In genomic region chr2:38792751-38793150, GRCh38 we compare ENCODE assay signal across 27 cellular contexts.
"Had no signal": no experiment of that assay in that cellular context is flagged by ENCODE, and none has a peak within 500 bp of the region (broad histone marks: within the 10 kb centered on the region; RNA-seq: fewer than 3 reads in every experiment).

No MANE protein-coding gene starts in this region.

- DNase-seq: naive thymus-derived CD4-positive, alpha-beta T cell; natural killer cell; occipital lobe; ovary; psoas muscle; right cardiac atrium; stimulated activated CD4-positive, alpha-beta T cell treated with anti-CD3 and anti-CD28 coated beads, Interleukin-15, amount 100 ng/mL, for 24 hours; stimulated activated CD4-positive, alpha-beta T cell treated with anti-CD3 and anti-CD28 coated beads, Interleukin-2, amount 100 ng/mL, for 24 hours; stimulated activated CD4-positive, alpha-beta T cell treated with anti-CD3 and anti-CD28 coated beads, Interleukin-2, amount 100 ng/mL, for 48 hours; stimulated activated CD4-positive, alpha-beta T cell treated with anti-CD3 and anti-CD28 coated beads, Interleukin-4, amount 100 ng/mL, for 24 hours; stimulated activated naive B cell treated with anti-CD40 and anti-IgM and Interleukin-4, amounts not matched to agents 10 μg/mL and 1 μg/mL and 100 μg/mL, for 72 hours; stimulated activated naive CD4-positive, alpha-beta T cell treated with Interleukin-2 at 50 U/mL for 16 hours; stomach; thyroid gland; upper lobe of right lung; uterus had no signal

- H3K9me3 Mint-ChIP-seq: naive thymus-derived CD4-positive, alpha-beta T cell; natural killer cell; nephron; neural progenitor cell; stimulated activated effector memory CD8-positive, alpha-beta T cell treated with anti-CD3 and anti-CD28 coated beads, Interleukin-12 subunit alpha, Interleukin-12 subunit beta, amount 100 ng/mL, for 72 hours; stimulated activated naive B cell treated with anti-CD40 and anti-IgM and Interleukin-4, amounts not matched to agents 10 μg/mL and 1 μg/mL and 100 μg/mL, for 72 hours; stimulated activated naive CD8-positive, alpha-beta T cell treated with anti-CD3 and anti-CD28 coated beads, Interleukin-15, Interleukin-2, amounts not matched to agents 100 ng/mL and 50 ng/mL, for 24 hours; type B pancreatic cell had no signal

- H3K4me1 ChIP-seq: parathyroid adenoma, psoas muscle, thyroid gland, tibial nerve, upper lobe of right lung, uterus had no signal

- H2AFZ ChIP-seq: neural progenitor cell, parathyroid adenoma had no signal

- H3K27ac Mint-ChIP-seq: naive thymus-derived CD4-positive, alpha-beta T cell; natural killer cell; neural progenitor cell; progenitor cell of endocrine pancreas; stimulated activated effector memory CD8-positive, alpha-beta T cell treated with anti-CD3 and anti-CD28 coated beads, Interleukin-12 subunit alpha, Interleukin-12 subunit beta, amount 100 ng/mL, for 72 hours; stimulated activated naive B cell treated with anti-CD40 and anti-IgM and Interleukin-4, amounts not matched to agents 10 μg/mL and 1 μg/mL and 100 μg/mL, for 72 hours; stimulated activated naive CD8-positive, alpha-beta T cell treated with anti-CD3 and anti-CD28 coated beads, Interleukin-15, Interleukin-2, amounts not matched to agents 100 ng/mL and 50 ng/mL, for 24 hours; type B pancreatic cell had no signal

- H3K4me3 ChIP-seq: neural progenitor cell, ovary, psoas muscle, skin epidermis, stomach, thoracic aorta, thyroid gland, tibial nerve, upper lobe of right lung, uterus had no signal

- H3K27ac ChIP-seq: neural progenitor cell, ovary, parathyroid adenoma, psoas muscle, skin epidermis, stomach, thoracic aorta, thyroid gland, tibial nerve, upper lobe of right lung, uterus had no signal

- ATAC-seq: naive thymus-derived CD4-positive, alpha-beta T cell; natural killer cell; psoas muscle; right cardiac atrium; sciatic nerve; stimulated activated effector memory CD8-positive, alpha-beta T cell treated with anti-CD3 and anti-CD28 coated beads, Interleukin-12 subunit alpha, Interleukin-12 subunit beta, amount 100 ng/mL, for 72 hours; stimulated activated naive B cell treated with anti-CD40 and anti-IgM and Interleukin-4, amounts not matched to agents 10 μg/mL and 1 μg/mL and 100 μg/mL, for 72 hours; upper lobe of right lung had no signal

- H3K9ac ChIP-seq: neural progenitor cell, parathyroid adenoma had no signal

- H3K79me2 ChIP-seq: parathyroid adenoma had no signal

- H3K27me3 ChIP-seq: neural progenitor cell, ovary, stomach, thyroid gland, tibial nerve, upper lobe of right lung, uterus had no signal

- H3K4me3 Mint-ChIP-seq: naive thymus-derived CD4-positive, alpha-beta T cell; natural killer cell; nephron; neural progenitor cell; stimulated activated effector memory CD8-positive, alpha-beta T cell treated with anti-CD3 and anti-CD28 coated beads, Interleukin-12 subunit alpha, Interleukin-12 subunit beta, amount 100 ng/mL, for 72 hours; stimulated activated naive B cell treated with anti-CD40 and anti-IgM and Interleukin-4, amounts not matched to agents 10 μg/mL and 1 μg/mL and 100 μg/mL, for 72 hours; stimulated activated naive CD8-positive, alpha-beta T cell treated with anti-CD3 and anti-CD28 coated beads, Interleukin-15, Interleukin-2, amounts not matched to agents 100 ng/mL and 50 ng/mL, for 24 hours; type B pancreatic cell had no signal

- H3K4me1 Mint-ChIP-seq: naive thymus-derived CD4-positive, alpha-beta T cell; natural killer cell; stimulated activated effector memory CD8-positive, alpha-beta T cell treated with anti-CD3 and anti-CD28 coated beads, Interleukin-12 subunit alpha, Interleukin-12 subunit beta, amount 100 ng/mL, for 72 hours had no signal

- H3K4me2 ChIP-seq: neural progenitor cell had no signal

- H3K9me3 ChIP-seq: ovary, psoas muscle, stomach, thoracic aorta, thyroid gland, tibial nerve, upper lobe of right lung, uterus had no signal

- H3K27me3 Mint-ChIP-seq: naive thymus-derived CD4-positive, alpha-beta T cell; progenitor cell of endocrine pancreas; stimulated activated naive B cell treated with anti-CD40 and anti-IgM and Interleukin-4, amounts not matched to agents 10 μg/mL and 1 μg/mL and 100 μg/mL, for 72 hours; stimulated activated naive CD8-positive, alpha-beta T cell treated with anti-CD3 and anti-CD28 coated beads, Interleukin-15, Interleukin-2, amounts not matched to agents 100 ng/mL and 50 ng/mL, for 24 hours; type B pancreatic cell had no signal

- H3K36me3 ChIP-seq: neural progenitor cell, ovary, thyroid gland, upper lobe of right lung, uterus had no signal
